ENCODE assay signal across 1 cellular context in genomic region chr15:66291816-66292215, GRCh38.
TF ChIP-seq lines count a peak whose summit lies in the region.

No MANE protein-coding gene starts in this region.

TF ChIP-seq in IMR-90, 13 proteins besides CTCF, POLR2A, EP300 and RAD21 (continued from another document):
- TF ChIP-seq NFE2L2 (IDR thresholded peaks at IDR 0.05; ENCODE audit: low read depth, low read length) (no peak), USF2 (IDR thresholded peaks at IDR 0.05; ENCODE audit: low read depth, low read length) (no peak), MXI1 (IDR thresholded peaks at IDR 0.05; ENCODE audit: borderline replicate concordance, low read depth, low read length) (no peak), BHLHE40 (IDR thresholded peaks at IDR 0.05; ENCODE audit: low read depth, low read length) (no peak), RCOR1 (IDR thresholded peaks at IDR 0.05; ENCODE audit: insufficient replicate concordance, low read length) (no peak)
